8 cellular contexts compared by ENCODE assay signal in the genomic region with DNA sequence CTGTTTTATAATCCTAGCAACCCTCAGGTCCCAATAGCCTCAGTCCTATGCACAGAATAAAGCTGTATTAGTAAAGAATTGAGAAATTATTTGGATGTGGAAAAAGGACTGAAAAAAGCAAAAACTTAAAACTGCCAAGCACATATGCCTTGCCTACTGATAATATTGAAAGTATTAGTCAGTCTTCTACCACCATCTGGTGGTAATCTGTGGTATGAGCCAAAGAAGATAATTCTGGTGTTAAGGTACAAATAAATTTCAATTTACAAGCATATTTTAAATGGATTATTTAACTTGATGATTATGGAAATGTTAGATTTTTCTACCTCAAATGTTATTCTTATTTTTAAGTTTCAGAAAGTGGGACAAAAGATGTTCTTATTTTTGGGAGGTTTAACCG.
DNase-seq lines count a peak whose midpoint lies in the region; ATAC-seq and TF ChIP-seq lines count a peak whose summit lies in the region.

No MANE protein-coding gene starts in this region.

- CTCF ChIA-PET in activated naive CD4-positive, alpha-beta T cell treated with anti-CD3 and anti-CD28 coated beads for 36 hours (lab: Charles Lee): no interaction called here

- no peaks in the 10 kb centered on the region for H3K4me1 ChIP-seq in stomach

- H3K4me3 Mint-ChIP-seq in activated naive CD4-positive, alpha-beta T cell treated with anti-CD3 and anti-CD28 coated beads for 36 hours: no peak overlapping the region
- H3K4me3 Mint-ChIP-seq in naive thymus-derived CD8-positive, alpha-beta T cell: no peak overlapping the region

- peak; percentile 91 for ATAC-seq in GM21526 (IDR thresholded peaks at IDR 0.05; ENCODE audit: low FRiP score, unreplicated experiment)
- no peak for ATAC-seq in naive thymus-derived CD8-positive, alpha-beta T cell

- no peaks in the 10 kb centered on the region for H3K4me1 Mint-ChIP-seq in activated naive CD4-positive, alpha-beta T cell treated with anti-CD3 and anti-CD28 coated beads for 36 hours (ENCODE audit: low read depth)
- no peaks in the 10 kb centered on the region for H3K4me1 Mint-ChIP-seq in naive thymus-derived CD8-positive, alpha-beta T cell

- H3K9ac ChIP-seq in SK-N-MC (ENCODE audit: insufficient read length): no peak overlapping the region

- no peaks in the 10 kb centered on the region for H3K9me3 Mint-ChIP-seq in activated naive CD4-positive, alpha-beta T cell treated with anti-CD3 and anti-CD28 coated beads for 36 hours
- no peaks in the 10 kb centered on the region for H3K9me3 Mint-ChIP-seq in naive thymus-derived CD8-positive, alpha-beta T cell

- H3K27ac Mint-ChIP-seq in activated naive CD4-positive, alpha-beta T cell treated with anti-CD3 and anti-CD28 coated beads for 36 hours: no peak overlapping the region
- no peak overlapping the region for H3K27ac Mint-ChIP-seq in naive thymus-derived CD8-positive, alpha-beta T cell

- H3K27ac ChIP-seq in SK-N-MC: no peak overlapping the region
- no peak overlapping the region for H3K27ac ChIP-seq in stomach

- POLR2A ChIA-PET in naive thymus-derived CD8-positive, alpha-beta T cell (lab: Charles Lee): no interaction called here

- intact Hi-C loops in stomach (cut with DNase I; ENCODE audit: low total_unique reads): loop anchor here (10.0 kb wide), 1 partner anchor 234 kb away; no protein-coding TSS in a partner anchor
- intact Hi-C loops in activated naive CD4-positive, alpha-beta T cell treated with anti-CD3 and anti-CD28 coated beads for 36 hours (cut with micrococcal nuclease): loop anchor here (1.0 to 5.0 kb wide), 3 partner anchors 470 to 1031 kb away; no protein-coding TSS in a partner anchor

- H3K9me3 ChIP-seq in SK-N-MC (ENCODE audit: low read depth, low read length) (no peaks in the 10 kb centered on the region), stomach (no peaks in the 10 kb centered on the region)

- no peaks in the 10 kb centered on the region for H3K27me3 Mint-ChIP-seq in activated naive CD4-positive, alpha-beta T cell treated with anti-CD3 and anti-CD28 coated beads for 36 hours (ENCODE audit: low read depth)
- H3K27me3 Mint-ChIP-seq in naive thymus-derived CD8-positive, alpha-beta T cell: no peaks in the 10 kb centered on the region

- no peak for TF ChIP-seq POLR2A in stomach (IDR thresholded peaks at IDR 0.05)

- peak in 5 of 7 experiments; percentile 22 to 72 (median 46) for TF ChIP-seq CTCF in stomach (IDR thresholded peaks at IDR 0.05)

- H3K36me3 Mint-ChIP-seq in activated naive CD4-positive, alpha-beta T cell treated with anti-CD3 and anti-CD28 coated beads for 36 hours (ENCODE audit: low read depth): no peaks in the 10 kb centered on the region
- H3K36me3 Mint-ChIP-seq in naive thymus-derived CD8-positive, alpha-beta T cell: no peaks in the 10 kb centered on the region

- 81 to 92% (median 89%) methylated on average over 1 of the region's 1 CpG for WGBS in stomach, 5 donors

- no peak overlapping the region for H3K4me3 ChIP-seq in Jurkat, Clone E6-1 (ENCODE audit: low read length)
- no peak overlapping the region for H3K4me3 ChIP-seq in SK-N-MC
- no peak overlapping the region for H3K4me3 ChIP-seq in stomach

- H3K27me3 ChIP-seq in stomach: no peaks in the 10 kb centered on the region

- H3K36me3 ChIP-seq in SK-N-MC (ENCODE audit: insufficient read depth, low read length) (no peaks in the 10 kb centered on the region), stomach (no peaks in the 10 kb centered on the region)

- TF ChIP-seq EP300 in stomach (IDR thresholded peaks at IDR 0.05): no peak

- DNase-seq in ELR (ENCODE audit: low read depth) (peak; percentile 63), SK-N-MC (ENCODE audit: low read depth, low spot score) (peak; percentile 30), globus pallidus (ENCODE audit: low spot score) (peak; percentile 30), stomach (no peak)
- peak; percentile 45 for DNase-seq in Jurkat, Clone E6-1 (ENCODE audit: low read depth, low spot score)
- no peak for DNase-seq in activated naive CD4-positive, alpha-beta T cell treated with anti-CD3 and anti-CD28 coated beads for 36 hours
- no peak for DNase-seq in naive thymus-derived CD8-positive, alpha-beta T cell

Comparison
In these comparisons a context has a peak if more than half of its experiments do, and no peak if none do; other contexts are left out.
1. DNase-seq: peak in ELR (single experiment), Jurkat, Clone E6-1 (single experiment), SK-N-MC (single experiment) and globus pallidus (single experiment); none in stomach (single experiment), activated naive CD4-positive, alpha-beta T cell treated with anti-CD3 and anti-CD28 coated beads for 36 hours (single experiment) and naive thymus-derived CD8-positive, alpha-beta T cell (0 of 10).